In genomic region chr12:47818701-47819543, GRCh38 we compare ENCODE assay signal across 8 cellular contexts. TPM values are rescaled to one million over a fixed set of nuclear protein-coding genes. Genes with fewer than 3 reads are reported as not detected.
DNase-seq lines count a peak whose midpoint lies in the region; ATAC-seq, FAIRE-seq and TF ChIP-seq lines count a peak whose summit lies in the region.

No MANE protein-coding gene starts in this region.

- H3K27ac Mint-ChIP-seq in CD4-positive, CD25-positive, alpha-beta regulatory T cell: peak overlapping the region; percentile 95 to 99 (median 97)
- peak overlapping the region; percentile 98 for H3K27ac Mint-ChIP-seq in activated T-helper 1 cell treated with anti-CD3 and anti-CD28 coated beads, Interleukin-12 subunit alpha, Interleukin-12 subunit beta, Interleukin-2, Interleukin-4 antibody, amounts not matched to agents 30 ng/mL and 10 ng/mL and 1 ng/mL, durations not matched to agents 14 hours and 24 hours and 36 hours

- intact Hi-C loops in activated T-helper 1 cell treated with anti-CD3 and anti-CD28 coated beads, Interleukin-12 subunit alpha, Interleukin-12 subunit beta, Interleukin-2, Interleukin-4 antibody, amounts not matched to agents 30 ng/mL and 10 ng/mL and 1 ng/mL, durations not matched to agents 14 hours and 24 hours and 36 hours (cut with micrococcal nuclease): loop anchor here (1.0 to 10.0 kb wide), 7 partner anchors 11 to 1604 kb away; partner anchors contain the start of gene RPAP3

- H3K4me3 Mint-ChIP-seq in CD4-positive, CD25-positive, alpha-beta regulatory T cell: peak overlapping the region; percentile 89 to 99 (median 96)
- peak overlapping the region; percentile 96 for H3K4me3 Mint-ChIP-seq in activated T-helper 1 cell treated with anti-CD3 and anti-CD28 coated beads, Interleukin-12 subunit alpha, Interleukin-12 subunit beta, Interleukin-2, Interleukin-4 antibody, amounts not matched to agents 30 ng/mL and 10 ng/mL and 1 ng/mL, durations not matched to agents 14 hours and 24 hours and 36 hours

- peaks cover 69% of the 10 kb centered on the region for H3K4me1 ChIP-seq in CD4-positive, CD25-positive, alpha-beta regulatory T cell (ENCODE audit: control insufficient read depth, insufficient read depth, low read length, poor library complexity, severe bottlenecking)
- peaks cover 54% of the 10 kb centered on the region for H3K4me1 ChIP-seq in MM.1S (ENCODE audit: low read length)
- H3K4me1 ChIP-seq in neuron (ENCODE audit: insufficient read depth, low read length): peaks cover 48% of the 10 kb centered on the region

- H2AFZ ChIP-seq in MM.1S (ENCODE audit: low read length): peak overlapping the region; percentile 47
- peak overlapping the region; percentile 62 for H2AFZ ChIP-seq in neuron (ENCODE audit: low read depth, low read length)

- H3K27me3 Mint-ChIP-seq in CD4-positive, CD25-positive, alpha-beta regulatory T cell: no peaks in the 10 kb centered on the region
- peaks cover 1% of the 10 kb centered on the region for H3K27me3 Mint-ChIP-seq in activated T-helper 1 cell treated with anti-CD3 and anti-CD28 coated beads, Interleukin-12 subunit alpha, Interleukin-12 subunit beta, Interleukin-2, Interleukin-4 antibody, amounts not matched to agents 30 ng/mL and 10 ng/mL and 1 ng/mL, durations not matched to agents 14 hours and 24 hours and 36 hours (ENCODE audit: insufficient read depth)

- TF ChIP-seq CTCF in MM.1S (IDR thresholded peaks at IDR 0.05; ENCODE audit: low read length) (peak; percentile 42), fibroblast of villous mesenchyme (IDR thresholded peaks at IDR 0.05; ENCODE audit: insufficient read depth, low read depth, low read length) (peak; percentile 40)

- FAIRE-seq in HTR-8/SVneo (lab: Jason Lieb, UNC): no peak

- peak overlapping the region; percentile 88 for H3K9ac ChIP-seq in MM.1S (ENCODE audit: low read length)

- H3K9me2 ChIP-seq in MM.1S (replicated peaks; ENCODE audit: insufficient read depth, low read length): no peaks in the 10 kb centered on the region

- H3K9me3 ChIP-seq in CD4-positive, CD25-positive, alpha-beta regulatory T cell (ENCODE audit: control insufficient read depth in 2 of 2, low read length in 2 of 2): no peaks in the 10 kb centered on the region
- no peaks in the 10 kb centered on the region for H3K9me3 ChIP-seq in MM.1S (replicated peaks; ENCODE audit: insufficient read depth, low read length)
- H3K9me3 ChIP-seq in neuron (ENCODE audit: low read length): no peaks in the 10 kb centered on the region

- peak; percentile 39 to 65 (median 46) for DNase-seq in CD4-positive, CD25-positive, alpha-beta regulatory T cell
- DNase-seq in MM.1S (peak; percentile 68), fibroblast of villous mesenchyme (ENCODE audit: low read depth) (peak; percentile 55), superior temporal gyrus (ENCODE audit: extremely low spot score) (no peak), HTR-8/SVneo (ENCODE audit: insufficient read length, low spot score) (no peak)
- peak; percentile 54 for DNase-seq in activated T-helper 1 cell treated with anti-CD3 and anti-CD28 coated beads, Interleukin-12 subunit alpha, Interleukin-12 subunit beta, Interleukin-2, Interleukin-4 antibody, amounts not matched to agents 30 ng/mL and 10 ng/mL and 1 ng/mL, durations not matched to agents 14 hours and 24 hours and 36 hours (ENCODE audit: low spot score)

- H3K4me2 ChIP-seq in MM.1S (ENCODE audit: low read depth, low read length): peak overlapping the region; percentile 97

- H3K27ac ChIP-seq in CD4-positive, CD25-positive, alpha-beta regulatory T cell (ENCODE audit: insufficient read depth, low read length, poor library complexity, severe bottlenecking): peak overlapping the region; percentile 97
- H3K27ac ChIP-seq in MM.1S (ENCODE audit: low read length): peak overlapping the region; percentile 70; the same call in 1 of the 2 replicates

- peak; percentile 11 to 13 for ATAC-seq in CD4-positive, CD25-positive, alpha-beta regulatory T cell (ENCODE audit: low read depth in 2 of 2)
- ATAC-seq in GM21529 (IDR thresholded peaks at IDR 0.05; ENCODE audit: unreplicated experiment): peak; percentile 49

- H3K27me3 ChIP-seq in CD4-positive, CD25-positive, alpha-beta regulatory T cell (ENCODE audit: control insufficient read depth, insufficient read depth, low read length): no peaks in the 10 kb centered on the region
- H3K27me3 ChIP-seq in MM.1S (replicated peaks; ENCODE audit: insufficient read depth, low read length): no peaks in the 10 kb centered on the region
- no peaks in the 10 kb centered on the region for H3K27me3 ChIP-seq in neuron (ENCODE audit: insufficient read depth, low read length)

- peak overlapping the region; percentile 81 for H3K4me3 ChIP-seq in CD4-positive, CD25-positive, alpha-beta regulatory T cell (ENCODE audit: low read depth, low read length)
- peak overlapping the region; percentile 89 for H3K4me3 ChIP-seq in MM.1S (ENCODE audit: low read length)
- peak overlapping the region; percentile 58 for H3K4me3 ChIP-seq in fibroblast of villous mesenchyme (ENCODE audit: low read depth, low read length)
- H3K4me3 ChIP-seq in neuron (ENCODE audit: low read length): peak overlapping the region; percentile 63

- H3F3A ChIP-seq in MM.1S (ENCODE audit: insufficient read depth, low read length): peaks cover 21% of the 10 kb centered on the region

- H3K79me2 ChIP-seq in MM.1S (ENCODE audit: low read length): peaks cover 62% of the 10 kb centered on the region

- H3K36me3 ChIP-seq in CD4-positive, CD25-positive, alpha-beta regulatory T cell (ENCODE audit: control insufficient read depth, insufficient read depth, low read length): peaks cover 4% of the 10 kb centered on the region
- H3K36me3 ChIP-seq in MM.1S (replicated peaks; ENCODE audit: insufficient read depth, low read length): no peaks in the 10 kb centered on the region
- H3K36me3 ChIP-seq in neuron (ENCODE audit: insufficient read depth, low read length): no peaks in the 10 kb centered on the region

- H3K9me3 Mint-ChIP-seq in CD4-positive, CD25-positive, alpha-beta regulatory T cell: no peaks in the 10 kb centered on the region
- peaks cover 3% of the 10 kb centered on the region for H3K9me3 Mint-ChIP-seq in activated T-helper 1 cell treated with anti-CD3 and anti-CD28 coated beads, Interleukin-12 subunit alpha, Interleukin-12 subunit beta, Interleukin-2, Interleukin-4 antibody, amounts not matched to agents 30 ng/mL and 10 ng/mL and 1 ng/mL, durations not matched to agents 14 hours and 24 hours and 36 hours

- peaks cover 8 to 85% (median 60%) of the 10 kb centered on the region in 4 donors for H3K4me1 Mint-ChIP-seq in CD4-positive, CD25-positive, alpha-beta regulatory T cell
- H3K4me1 Mint-ChIP-seq in activated T-helper 1 cell treated with anti-CD3 and anti-CD28 coated beads, Interleukin-12 subunit alpha, Interleukin-12 subunit beta, Interleukin-2, Interleukin-4 antibody, amounts not matched to agents 30 ng/mL and 10 ng/mL and 1 ng/mL, durations not matched to agents 14 hours and 24 hours and 36 hours (ENCODE audit: low read depth): peaks cover 78% of the 10 kb centered on the region

- H3K36me3 Mint-ChIP-seq in CD4-positive, CD25-positive, alpha-beta regulatory T cell: no peaks in the 10 kb centered on the region
- peaks cover 54% of the 10 kb centered on the region for H3K36me3 Mint-ChIP-seq in activated T-helper 1 cell treated with anti-CD3 and anti-CD28 coated beads, Interleukin-12 subunit alpha, Interleukin-12 subunit beta, Interleukin-2, Interleukin-4 antibody, amounts not matched to agents 30 ng/mL and 10 ng/mL and 1 ng/mL, durations not matched to agents 14 hours and 24 hours and 36 hours (ENCODE audit: low read depth)

- no peaks in the 10 kb centered on the region for H4K20me1 ChIP-seq in MM.1S (ENCODE audit: insufficient read depth, low read length)

RNA-seq across cellular contexts. Expression of gene HDAC7, which starts 0.8 kb away (rescaled TPM):
- 163 TPM for total RNA-seq in CD4-positive, CD25-positive, alpha-beta regulatory T cell
- 10 to 100 TPM; 14.0 to 15.4 (median 15.3) TPM for polyA plus RNA-seq in CD4-positive, CD25-positive, alpha-beta regulatory T cell
- 453 and 466 TPM in 2 replicates for total RNA-seq in activated T-helper 1 cell treated with anti-CD3 and anti-CD28 coated beads, Interleukin-12 subunit alpha, Interleukin-12 subunit beta, Interleukin-2, Interleukin-4 antibody, amounts not matched to agents 30 ng/mL and 10 ng/mL and 1 ng/mL, durations not matched to agents 14 hours and 24 hours and 36 hours
- total RNA-seq in fibroblast of villous mesenchyme: 39.9 and 47.9 TPM in 2 replicates

RNA-seq across cellular contexts. Expression of gene SLC48A1, which starts 45.9 kb away (rescaled TPM):
- total RNA-seq in CD4-positive, CD25-positive, alpha-beta regulatory T cell: 4.9 TPM
- 10 to 100 TPM in 1 of 4 donors, 1 to 10 TPM in 3; 7.3 to 12.7 (median 8.7) TPM for polyA plus RNA-seq in CD4-positive, CD25-positive, alpha-beta regulatory T cell
- 12.7 TPM in 2 replicates for total RNA-seq in activated T-helper 1 cell treated with anti-CD3 and anti-CD28 coated beads, Interleukin-12 subunit alpha, Interleukin-12 subunit beta, Interleukin-2, Interleukin-4 antibody, amounts not matched to agents 30 ng/mL and 10 ng/mL and 1 ng/mL, durations not matched to agents 14 hours and 24 hours and 36 hours
- total RNA-seq in fibroblast of villous mesenchyme: 10.6 and 19.4 TPM in 2 replicates

Comparison
In these comparisons a context has a peak if more than half of its experiments do, and no peak if none do; other contexts are left out.
1. DNase-seq: peak in CD4-positive, CD25-positive, alpha-beta regulatory T cell (3 of 3), MM.1S (single experiment), activated T-helper 1 cell treated with anti-CD3 and anti-CD28 coated beads, Interleukin-12 subunit alpha, Interleukin-12 subunit beta, Interleukin-2, Interleukin-4 antibody, amounts not matched to agents 30 ng/mL and 10 ng/mL and 1 ng/mL, durations not matched to agents 14 hours and 24 hours and 36 hours (single experiment) and fibroblast of villous mesenchyme (single experiment); none in superior temporal gyrus (single experiment) and HTR-8/SVneo (single experiment).
2. Peak in every context shown above with its lines, with median percentiles within 50 percentile points of each other: H3K4me3 ChIP-seq.